In genomic region chr13:50081899-50082425, GRCh38 we compare ENCODE assay signal across 8 cellular contexts.
DNase-seq lines count a peak whose midpoint lies in the region; ATAC-seq, FAIRE-seq and TF ChIP-seq lines count a peak whose summit lies in the region.

No MANE protein-coding gene starts in this region.

- peak; percentile 74 to 76 for ATAC-seq in naive thymus-derived CD8-positive, alpha-beta T cell
- ATAC-seq in stimulated activated naive B cell treated with anti-CD40 and anti-IgM and Interleukin-4, amounts not matched to agents 10 μg/mL and 1 μg/mL and 100 μg/mL, for 72 hours (replicated peaks), result peak; percentile 80 to 82

- 0 out of 2 replicates have a peak, but pooled peaks have one; percentile 4 for TF ChIP-seq CTCF in RWPE1 (conservative IDR thresholded peaks at IDR 0.05; ENCODE audit: low read depth)

- CTCF ChIA-PET in RWPE1 (lab: Yijun Ruan, JAX), result interaction anchor here (0.6 kb wide), 1 partner anchor 92 kb away, joined by 3 read pairs; no protein-coding TSS in a partner anchor

- 0 out of 2 replicates have a peak, but pooled peaks have one; percentile 34 for TF ChIP-seq POLR2A in H54 (IDR thresholded peaks at IDR 0.05; ENCODE audit: low read depth, low read length)

- peak overlapping the region; percentile 90 to 99 (median 96) for H3K4me3 Mint-ChIP-seq in naive thymus-derived CD8-positive, alpha-beta T cell
- H3K4me3 Mint-ChIP-seq in stimulated activated naive B cell treated with anti-CD40 and anti-IgM and Interleukin-4, amounts not matched to agents 10 μg/mL and 1 μg/mL and 100 μg/mL, for 72 hours, result peak overlapping the region; percentile 94 to 98

- H3K27ac ChIP-seq in RWPE1, result peak overlapping the region; percentile 99

- peaks cover 2 to 25% (median 10%) of the 10 kb centered on the region in 5 donors for H3K27me3 Mint-ChIP-seq in naive thymus-derived CD8-positive, alpha-beta T cell
- no peaks in the 10 kb centered on the region for H3K27me3 Mint-ChIP-seq in stimulated activated naive B cell treated with anti-CD40 and anti-IgM and Interleukin-4, amounts not matched to agents 10 μg/mL and 1 μg/mL and 100 μg/mL, for 72 hours

- H3K36me3 Mint-ChIP-seq in naive thymus-derived CD8-positive, alpha-beta T cell, result peaks cover 0 to 5% (median 0%) of the 10 kb centered on the region in 3 donors
- peaks cover 21 to 27% of the 10 kb centered on the region in 2 donors for H3K36me3 Mint-ChIP-seq in stimulated activated naive B cell treated with anti-CD40 and anti-IgM and Interleukin-4, amounts not matched to agents 10 μg/mL and 1 μg/mL and 100 μg/mL, for 72 hours

- peak overlapping the region; percentile 90 to 97 (median 94) for H3K27ac Mint-ChIP-seq in naive thymus-derived CD8-positive, alpha-beta T cell
- H3K27ac Mint-ChIP-seq in stimulated activated naive B cell treated with anti-CD40 and anti-IgM and Interleukin-4, amounts not matched to agents 10 μg/mL and 1 μg/mL and 100 μg/mL, for 72 hours, result peak overlapping the region; percentile 100

- peaks cover 7 to 73% (median 33%) of the 10 kb centered on the region in 4 donors for H3K4me1 Mint-ChIP-seq in naive thymus-derived CD8-positive, alpha-beta T cell
- H3K4me1 Mint-ChIP-seq in stimulated activated naive B cell treated with anti-CD40 and anti-IgM and Interleukin-4, amounts not matched to agents 10 μg/mL and 1 μg/mL and 100 μg/mL, for 72 hours, result peaks cover 18 to 40% of the 10 kb centered on the region in 2 donors

- POLR2A ChIA-PET in RWPE1 (lab: Yijun Ruan, JAX; ENCODE audit: low non-redundant PET), result interaction anchor here (0.6 to 1.0 kb wide), 4 partner anchors 42 to 85 kb away, joined by 3 to 5 read pairs (median 4); partner anchors contain the start of gene TRIM13
- POLR2A ChIA-PET in naive thymus-derived CD8-positive, alpha-beta T cell (lab: Charles Lee), result interaction anchor here (0.5 to 11.9 kb wide), 7 partner anchors 26 to 1740 kb away, joined by 3 to 176 read pairs (median 8); partner anchors contain the start of gene TRIM13

- DNase-seq in ELF-1 (ENCODE audit: low read depth, low spot score) (peak; percentile 99), H54 (ENCODE audit: insufficient read length, low spot score) (peak; percentile 42), LoVo (ENCODE audit: low spot score) (peak; percentile 98), RWPE1 (ENCODE audit: low spot score) (peak; percentile 99), fibroblast of peridontal ligament (ENCODE audit: extremely low read depth) (peak; percentile 99)
- DNase-seq in activated T-helper 9 cell treated with anti-CD3 and anti-CD28 coated beads, Interleukin-2, amount 50 U/mL, for 16 hours (ENCODE audit: low read depth), result peak; percentile 98
- peak; percentile 89 to 99 (median 98) for DNase-seq in naive thymus-derived CD8-positive, alpha-beta T cell
- DNase-seq in stimulated activated naive B cell treated with anti-CD40 and anti-IgM and Interleukin-4, amounts not matched to agents 10 μg/mL and 1 μg/mL and 100 μg/mL, for 72 hours, result peak; percentile 98

- FAIRE-seq in H54 (lab: Jason Lieb, UNC), result peak; percentile 94

- peaks cover 0 to 7% (median 0%) of the 10 kb centered on the region in 9 donors for H3K9me3 Mint-ChIP-seq in naive thymus-derived CD8-positive, alpha-beta T cell
- no peaks in the 10 kb centered on the region for H3K9me3 Mint-ChIP-seq in stimulated activated naive B cell treated with anti-CD40 and anti-IgM and Interleukin-4, amounts not matched to agents 10 μg/mL and 1 μg/mL and 100 μg/mL, for 72 hours

Comparison
In these comparisons a context has a peak if more than half of its experiments do, and no peak if none do; other contexts are left out.
1. Peak in every context shown above with its lines: DNase-seq, ATAC-seq and H3K27ac ChIP-seq.
2. DNase-seq: peak in every context shown above with its lines; median percentile 99 in ELF-1; 99 in RWPE1; 99 in fibroblast of peridontal ligament; 98 in LoVo; 98 in activated T-helper 9 cell treated with anti-CD3 and anti-CD28 coated beads, Interleukin-2, amount 50 U/mL, for 16 hours; 98 in naive thymus-derived CD8-positive, alpha-beta T cell; 98 in stimulated activated naive B cell treated with anti-CD40 and anti-IgM and Interleukin-4, amounts not matched to agents 10 μg/mL and 1 μg/mL and 100 μg/mL, for 72 hours; 42 in H54.